ENCODE assay signal across 8 cellular contexts in the genomic region with DNA sequence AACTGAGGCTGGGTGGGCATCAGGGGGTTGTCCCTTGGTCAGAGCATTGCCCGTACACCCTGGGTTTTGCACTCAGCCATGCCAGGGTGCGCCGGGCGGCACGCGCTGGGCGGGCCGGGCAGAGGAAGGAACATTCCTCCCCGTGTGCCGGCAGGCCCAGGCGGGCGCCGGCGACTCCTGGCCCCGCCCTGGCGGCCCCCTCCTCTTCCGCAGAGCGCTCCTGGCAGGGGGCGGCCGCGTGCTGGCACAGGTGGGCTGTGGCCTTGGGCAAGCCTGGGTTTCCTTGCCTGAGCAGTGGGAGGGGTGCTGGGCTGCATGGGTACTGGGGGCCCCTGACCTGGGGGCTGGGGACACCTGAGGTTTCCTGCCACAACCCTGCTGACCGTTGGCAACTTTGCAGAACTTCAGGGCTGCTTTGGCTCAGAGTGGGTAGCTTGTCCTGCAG. TPM values are rescaled to one million over a fixed set of nuclear protein-coding genes. Genes with fewer than 3 reads are reported as not detected.
A peak's percentile ranks its signal among the peaks of the same experiment; 100 is the strongest.
DNase-seq lines count a peak whose midpoint lies in the region; ATAC-seq and TF ChIP-seq lines count a peak whose summit lies in the region.

No MANE protein-coding gene starts in this region.

- H3K27ac Mint-ChIP-seq in Calu3 (ENCODE audit: unreplicated experiment) = peak overlapping the region; percentile 77
- no peak overlapping the region for H3K27ac Mint-ChIP-seq in neural progenitor cell

- H3K36me3 ChIP-seq in neural progenitor cell = no peaks in the 10 kb centered on the region

- no peak overlapping the region for H3K9ac ChIP-seq in neural progenitor cell

- no peaks in the 10 kb centered on the region for H3K9me3 Mint-ChIP-seq in Calu3 (ENCODE audit: low read depth, unreplicated experiment)
- no peaks in the 10 kb centered on the region for H3K9me3 Mint-ChIP-seq in neural progenitor cell

- ATAC-seq in GM18498 (IDR thresholded peaks at IDR 0.05; ENCODE audit: unreplicated experiment) = no peak
- no peak for ATAC-seq in HG02642 (IDR thresholded peaks at IDR 0.05; ENCODE audit: poor library complexity, unreplicated experiment)

- in situ Hi-C loops in GM13976 (cut with MboI; ENCODE audit: low sequenced_read_pairs, unreplicated experiment) = no loop called here

- peaks cover 64% of the 10 kb centered on the region for H3F3A ChIP-seq in neural progenitor cell (ENCODE audit: low read depth)

- BruUV-seq in Calu3 (replicated peaks; lab: Mats Ljungman, UMichigan) = no TSS peak

- peaks cover 39% of the 10 kb centered on the region for H3K4me1 Mint-ChIP-seq in Calu3 (ENCODE audit: low read depth, unreplicated experiment)
- peaks cover 49% of the 10 kb centered on the region for H3K4me1 Mint-ChIP-seq in neural progenitor cell

- peaks cover 6% of the 10 kb centered on the region for H3K27me3 ChIP-seq in neural progenitor cell

- H3K27me3 Mint-ChIP-seq in Calu3 (ENCODE audit: unreplicated experiment) (no peaks in the 10 kb centered on the region), neural progenitor cell (ENCODE audit: insufficient read depth, low read depth) (peaks cover 13% of the 10 kb centered on the region)

- H3K4me2 ChIP-seq in neural progenitor cell = peak overlapping the region; percentile 90

- H2AFZ ChIP-seq in neural progenitor cell (replicated peaks) = no peak overlapping the region

- H3K79me2 ChIP-seq in neural progenitor cell (ENCODE audit: low read depth) = peaks cover 69% of the 10 kb centered on the region

- intact Hi-C loops in Calu3 (cut with micrococcal nuclease; ENCODE audit: unreplicated experiment) = loop anchor here (5.0 kb wide), 3 partner anchors 34 to 49 kb away; a partner anchor contains a TSS

- H3K4me3 ChIP-seq in coronary artery (peak overlapping the region; percentile 84), neural progenitor cell (peak overlapping the region; percentile 74)

- H3K9me3 ChIP-seq in neural progenitor cell (ENCODE audit: low read depth) = no peaks in the 10 kb centered on the region

- H3K4me1 ChIP-seq in neural progenitor cell = peaks cover 52% of the 10 kb centered on the region

- H4K20me1 ChIP-seq in neural progenitor cell (ENCODE audit: low read depth) = peaks cover 84% of the 10 kb centered on the region

- H3K36me3 Mint-ChIP-seq in Calu3 (ENCODE audit: insufficient read depth, unreplicated experiment) (peaks cover 90% of the 10 kb centered on the region), neural progenitor cell (peaks cover 7% of the 10 kb centered on the region)

- H3K27ac ChIP-seq in coronary artery (peak overlapping the region in 1 of 2 donors; percentile 55), neural progenitor cell (peak overlapping the region; percentile 69)

- TF ChIP-seq CTCF in Calu3 (IDR thresholded peaks at IDR 0.05; ENCODE audit: unreplicated experiment) (no peak), coronary artery (IDR thresholded peaks at IDR 0.05) (no peak), neural progenitor cell (IDR thresholded peaks at IDR 0.05) (no peak), GM13976 (IDR thresholded peaks at IDR 0.05; ENCODE audit: borderline replicate concordance, control extremely low read depth, extremely low read depth, insufficient read depth, missing control alignments) (no peak)

- H3K4me3 Mint-ChIP-seq in Calu3 (ENCODE audit: low read depth, unreplicated experiment) = peak overlapping the region; percentile 99
- peak overlapping the region; percentile 96 for H3K4me3 Mint-ChIP-seq in neural progenitor cell

- CTCF ChIA-PET in Calu3 (lab: Charles Lee) = interaction anchor here (0.7 to 1.7 kb wide), 6 partner anchors 32 to 104 kb away, joined by 3 to 8 read pairs (median 4); a partner anchor contains a TSS

- peak; percentile 79 for DNase-seq in Calu3
- peak; percentile 73 for DNase-seq in NCI-H2171 treated with DMSO at 0.1 percent for 48 hours (lab: John Stamatoyannopoulos, UW)
- no peak for DNase-seq in coronary artery (ENCODE audit: low spot score)
- peak; percentile 81 for DNase-seq in neural progenitor cell (ENCODE audit: low spot score)
- no peak for DNase-seq in KG1 (lab: John Stamatoyannopoulos, UW)
- no peak for DNase-seq in GM13976 (ENCODE audit: low spot score)

RNA-seq across cellular contexts. Expression of a gene that starts 3.9 kb away (rescaled TPM):
- total RNA-seq in Calu3 (2022) (46.8 and 59.1 TPM in 2 replicates), neural progenitor cell (ENCODE audit: low replicate concordance) (58.0 and 177 TPM in 2 replicates)

RNA-seq across cellular contexts. Expression of a gene that starts 31.8 kb away (rescaled TPM):
- total RNA-seq in Calu3 (2022) (56.2 and 59.6 TPM in 2 replicates), neural progenitor cell (ENCODE audit: low replicate concordance) (9.3 and 52.2 TPM in 2 replicates)

RNA-seq across cellular contexts. Expression of a gene that starts 35.3 kb away (rescaled TPM):
- 94.8 and 96.4 TPM in 2 replicates for total RNA-seq in Calu3 (2022)
- 4.6 and 10.1 TPM in 2 replicates for total RNA-seq in neural progenitor cell (ENCODE audit: low replicate concordance)

RNA-seq across cellular contexts. Expression of a gene that starts 47.3 kb away (rescaled TPM):
- total RNA-seq in Calu3 (2022) (not detected in 2 replicates), neural progenitor cell (ENCODE audit: low replicate concordance) (not detected in 2 replicates)

Comparison
In these comparisons a context has a peak if more than half of its experiments do, and no peak if none do; other contexts are left out.
1. DNase-seq: peak in Calu3 (single experiment), NCI-H2171 treated with DMSO at 0.1 percent for 48 hours (single experiment) and neural progenitor cell (single experiment); none in coronary artery (single experiment), KG1 (single experiment) and GM13976 (single experiment).